22 cellular contexts compared by ENCODE assay signal in the genomic region with DNA sequence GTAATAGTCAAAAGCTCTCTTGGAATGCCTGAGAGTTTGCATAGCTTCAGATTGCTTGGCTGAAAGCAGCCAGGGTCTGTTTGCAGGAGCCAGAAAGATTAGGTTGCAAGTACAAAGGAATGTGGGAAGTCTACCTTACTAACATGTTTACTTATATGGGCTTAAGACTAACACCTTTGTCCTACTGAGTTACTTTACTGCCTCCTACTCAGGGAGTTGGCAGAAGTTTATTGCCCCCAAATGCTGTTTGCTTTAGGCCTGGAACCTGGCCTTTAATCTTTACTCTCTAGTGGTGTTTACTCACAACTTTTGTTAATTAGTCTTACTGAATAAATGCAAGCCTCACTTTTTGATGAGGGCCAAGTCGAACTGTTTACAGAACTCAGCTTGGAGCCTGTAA.
DNase-seq lines count a peak whose midpoint lies in the region; ATAC-seq and TF ChIP-seq lines count a peak whose summit lies in the region.
"Had no signal": no experiment of that assay in that cellular context is flagged by ENCODE, and none has a peak within 500 bp of the region (broad histone marks: within the 10 kb centered on the region; RNA-seq: fewer than 3 reads in every experiment).

No MANE protein-coding gene starts in this region.

- H2BK120ac ChIP-seq in mesendoderm (ENCODE audit: low read depth, low read length): no peak overlapping the region

- H3K56ac ChIP-seq in mesendoderm (ENCODE audit: low read length): no peak overlapping the region

- ATAC-seq in upper lobe of right lung (peak; percentile 29), HG02798 (IDR thresholded peaks at IDR 0.05; ENCODE audit: poor library complexity, unreplicated experiment) (no peak)
- ATAC-seq: activated naive CD8-positive, alpha-beta T cell treated with anti-CD3 and anti-CD28 coated beads, Interleukin-2, amount 50 U/mL, for 24 hours; activated T-cell treated with anti-CD3 and anti-CD28 coated beads, Interleukin-2, amount 50 U/mL, for 72 hours had no signal

- TF ChIP-seq CTCF in hepatocyte (IDR thresholded peaks at IDR 0.05; ENCODE audit: poor library complexity) (no peak), upper lobe of right lung (IDR thresholded peaks at IDR 0.05) (no peak)

- no peak overlapping the region for H4K5ac ChIP-seq in mesendoderm (ENCODE audit: low read length)

- no peaks in the 10 kb centered on the region for H3K36me3 ChIP-seq in HUES64 (ENCODE audit: insufficient read depth, low read length)
- no peaks in the 10 kb centered on the region for H3K36me3 ChIP-seq in hepatocyte (replicated peaks; ENCODE audit: insufficient read depth, low read depth)
- no peaks in the 10 kb centered on the region for H3K36me3 ChIP-seq in mesendoderm (ENCODE audit: control insufficient read depth, insufficient read depth, low read length)
- no peaks in the 10 kb centered on the region for H3K36me3 ChIP-seq in upper lobe of right lung
- H3K36me3 ChIP-seq: BE2C, MG63, right atrium auricular region had no signal

- H2BK5ac ChIP-seq in mesendoderm (ENCODE audit: low read length): no peak overlapping the region

- 18% methylated on average over 1 of the region's 1 CpG for WGBS in HUES64
- WGBS in hepatocyte (ENCODE audit: low lambda C conversion rate, missing lambda C conversion rate): 36% methylated on average over 1 of the region's 1 CpG
- no CpG with 5 or more reads among the region's 1 CpG for WGBS in mesendoderm (ENCODE audit: extremely low coverage, insufficient coverage, low lambda C conversion rate)

- H3K18ac ChIP-seq in mesendoderm (ENCODE audit: low read length): peak overlapping the region; percentile 97

- H3K9ac ChIP-seq in HUES64 (ENCODE audit: low read depth, low read length) (no peak overlapping the region), mesendoderm (ENCODE audit: low read length) (no peak overlapping the region)
- H3K9ac ChIP-seq: parathyroid adenoma had no signal

- H3K4ac ChIP-seq in mesendoderm (ENCODE audit: low read depth, low read length): peak overlapping the region; percentile 99

- H3K27me3 ChIP-seq in HUES64 (ENCODE audit: insufficient read depth, low read length) (no peaks in the 10 kb centered on the region), hepatocyte (no peaks in the 10 kb centered on the region), mesendoderm (ENCODE audit: insufficient read depth, low read length, poor library complexity) (no peaks in the 10 kb centered on the region), upper lobe of right lung (no peaks in the 10 kb centered on the region)
- H3K27me3 ChIP-seq: BE2C, MG63, right atrium auricular region had no signal

- H3K23ac ChIP-seq in mesendoderm (ENCODE audit: low read length): no peak overlapping the region

- H2BK15ac ChIP-seq in mesendoderm (replicated peaks; ENCODE audit: low read depth): no peak overlapping the region

- no peak overlapping the region for H3K4me3 ChIP-seq in HUES64 (ENCODE audit: low read length)
- H3K4me3 ChIP-seq in hepatocyte: no peak overlapping the region
- no peak overlapping the region for H3K4me3 ChIP-seq in mesendoderm (ENCODE audit: low read length)
- no peak overlapping the region for H3K4me3 ChIP-seq in upper lobe of right lung
- H3K4me3 ChIP-seq: lung, MG63, right atrium auricular region had no signal

- no peaks in the 10 kb centered on the region for H3K79me1 ChIP-seq in mesendoderm (ENCODE audit: low read length)

- DNase-seq in hepatocyte (ENCODE audit: low spot score) (peak; percentile 19), mesendoderm (peak; percentile 58), upper lobe of right lung (no peak), T-helper 1 cell (no peak)
- DNase-seq in stimulated activated CD4-positive, alpha-beta T cell treated with anti-CD3 and anti-CD28 coated beads, Interleukin-15, amount 100 ng/mL, for 24 hours: no peak
- DNase-seq: activated naive CD8-positive, alpha-beta T cell treated with anti-CD3 and anti-CD28 coated beads, Interleukin-2, amount 50 U/mL, for 24 hours; activated T-cell treated with anti-CD3 and anti-CD28 coated beads, Interleukin-2, amount 50 U/mL, for 72 hours; BE2C; DMS153; HCEC 1CT; islet precursor cell; KBM-7; MG63; NCI-H1105 treated with DMSO at 0.1 percent for 48 hours; NCI-H187 treated with DMSO at 0.1 percent for 48 hours; NCI-H510A treated with DMSO at 0.1 percent for 48 hours; stimulated activated CD4-positive, alpha-beta T cell treated with anti-CD3 and anti-CD28 coated beads, Interleukin-2, amount 100 ng/mL, for 24 hours had no signal

- H2AFZ ChIP-seq in hepatocyte: no peak overlapping the region
- H2AFZ ChIP-seq: parathyroid adenoma had no signal

- H3K4me1 ChIP-seq in HUES64 (ENCODE audit: insufficient read depth, low read length) (peaks cover 29% of the 10 kb centered on the region), hepatocyte (ENCODE audit: insufficient read depth) (no peaks in the 10 kb centered on the region), mesendoderm (ENCODE audit: control insufficient read depth, low read depth, low read length) (no peaks in the 10 kb centered on the region), upper lobe of right lung (no peaks in the 10 kb centered on the region)
- H3K4me1 ChIP-seq: BE2C, parathyroid adenoma, right atrium auricular region had no signal

- peak overlapping the region; percentile 41; the same call in 1 of the 2 replicates for H3K27ac ChIP-seq in HUES64 (ENCODE audit: low read depth, low read length)
- H3K27ac ChIP-seq in hepatocyte: peak overlapping the region; percentile 57
- no peak overlapping the region for H3K27ac ChIP-seq in mesendoderm (ENCODE audit: low read depth, low read length)
- H3K27ac ChIP-seq in upper lobe of right lung: no peak overlapping the region
- H3K27ac ChIP-seq: parathyroid adenoma, right atrium auricular region had no signal

- no peaks in the 10 kb centered on the region for H4K20me1 ChIP-seq in hepatocyte (ENCODE audit: insufficient read depth, poor library complexity, severe bottlenecking)

- H2AK5ac ChIP-seq in mesendoderm (ENCODE audit: low read length): no peak overlapping the region

- peak overlapping the region; percentile 62 for H3K4me2 ChIP-seq in hepatocyte
- no peak overlapping the region for H3K4me2 ChIP-seq in mesendoderm (ENCODE audit: low read length)

- H3K79me2 ChIP-seq in hepatocyte: no peaks in the 10 kb centered on the region
- H3K79me2 ChIP-seq in mesendoderm (ENCODE audit: control insufficient read depth, insufficient read depth, low read length): no peaks in the 10 kb centered on the region
- H3K79me2 ChIP-seq: parathyroid adenoma had no signal

- H3K9me3 ChIP-seq in HUES64 (ENCODE audit: insufficient read depth, low read depth, low read length) (no peaks in the 10 kb centered on the region), hepatocyte (ENCODE audit: low read depth) (no peaks in the 10 kb centered on the region), upper lobe of right lung (no peaks in the 10 kb centered on the region)
- H3K9me3 ChIP-seq: BE2C, MG63, right atrium auricular region had no signal

- intact Hi-C loops in upper lobe of right lung (cut with DNase I): no loop called here

- H3K9me2 ChIP-seq in hepatocyte (replicated peaks; ENCODE audit: insufficient read depth): no peaks in the 10 kb centered on the region

- H4K8ac ChIP-seq in mesendoderm (ENCODE audit: low read depth, low read length): no peak overlapping the region

Comparison
In these comparisons a context has a peak if more than half of its experiments do, and no peak if none do; other contexts are left out.
1. H3K27ac ChIP-seq: peak in HUES64 (single experiment) and hepatocyte (single experiment); none in mesendoderm (single experiment) and upper lobe of right lung (single experiment).
2. DNase-seq: peak in hepatocyte (single experiment) and mesendoderm (single experiment); none in upper lobe of right lung (single experiment), T-helper 1 cell (0 of 5) and stimulated activated CD4-positive, alpha-beta T cell treated with anti-CD3 and anti-CD28 coated beads, Interleukin-15, amount 100 ng/mL, for 24 hours (single experiment).